Comparison of ENCODE assay signal across 7 cellular contexts in the genomic region with DNA sequence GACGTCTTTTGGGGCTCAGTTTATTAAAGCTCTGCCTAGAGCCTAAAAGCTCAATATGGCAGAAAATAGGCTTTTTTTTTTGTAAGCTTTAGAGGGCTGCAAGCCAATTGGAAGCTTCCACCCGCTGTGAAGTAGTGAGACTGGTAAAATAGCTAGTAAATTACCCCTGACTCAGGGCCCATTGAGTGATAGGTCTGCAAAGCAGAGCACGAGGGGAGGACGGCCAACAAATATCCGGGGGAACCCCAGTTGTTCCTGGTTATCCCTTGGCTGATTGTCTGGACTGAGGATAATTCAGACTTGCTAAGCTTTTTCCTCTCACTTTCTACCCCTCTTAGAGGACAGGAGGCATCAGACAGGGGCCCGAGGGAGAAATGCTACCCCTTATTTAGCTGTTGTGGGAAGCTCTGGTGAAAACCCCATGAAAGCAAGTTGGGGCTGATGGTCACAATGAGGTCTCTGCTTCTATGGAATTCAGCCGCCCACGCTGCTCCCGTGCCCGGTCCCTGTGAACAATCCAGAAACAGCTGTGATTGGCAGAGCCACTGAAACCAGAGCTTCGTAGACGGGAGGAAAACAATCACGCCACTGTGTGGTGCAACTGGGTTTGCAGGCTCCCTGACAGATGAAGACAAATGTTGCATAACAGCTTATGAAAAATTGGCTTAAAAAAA.
DNase-seq lines count a peak whose midpoint lies in the region; ATAC-seq and TF ChIP-seq lines count a peak whose summit lies in the region.

No MANE protein-coding gene starts in this region.

- no peak for TF ChIP-seq EP300 in esophagus muscularis mucosa (IDR thresholded peaks at IDR 0.05)

- WGBS in esophagus muscularis mucosa = 55% methylated on average over 13 of the region's 13 CpGs

- H3K4me1 ChIP-seq in Panc1 (ENCODE audit: control insufficient read depth, insufficient read depth, low read length) (peaks cover 3% of the 10 kb centered on the region; the same call in 1 of the 2 replicates), esophagus muscularis mucosa (peaks cover 16 to 18% (median 16%) of the 10 kb centered on the region in 4 donors)

- H3K9me3 ChIP-seq in Panc1 (ENCODE audit: control insufficient read depth, insufficient read depth, low read depth, low read length) (no peaks in the 10 kb centered on the region), esophagus muscularis mucosa (no peaks in the 10 kb centered on the region)

- no peak overlapping the region for H3K4me3 ChIP-seq in Panc1 (ENCODE audit: low read depth in 2 of 2, low read length in 2 of 2)
- H3K4me3 ChIP-seq in esophagus muscularis mucosa = peak overlapping the region in 3 of 4 donors; percentile 10 to 22 (median 18)

- no TSS peak for BruUV-seq in Panc1 (replicated peaks; lab: Mats Ljungman, UMichigan)

- peak; percentile 19; the same call in 1 of the 2 replicates for TF ChIP-seq CTCF in Panc1 (IDR thresholded peaks at IDR 0.05)
- TF ChIP-seq CTCF in esophagus muscularis mucosa (IDR thresholded peaks at IDR 0.05) = peak; percentile 40 to 52 (median 44)

- POLR2A ChIA-PET in Panc1 (lab: Charles Lee) = interaction anchor here (0.5 kb wide), 1 partner anchor 85 kb away, joined by 3 read pairs; no protein-coding TSS in a partner anchor

- intact Hi-C loops in Panc1 (cut with micrococcal nuclease; ENCODE audit: unreplicated experiment) (no loop called here), esophagus muscularis mucosa (cut with DNase I) (loop anchor here (5.0 kb wide), 1 partner anchor 260 kb away; no protein-coding TSS in a partner anchor)

- in situ Hi-C loops in Panc1 (cut with HindIII; ENCODE audit: low pct_unique_long_range_greater_than_20kb, low sequenced_read_pairs) = no loop called here

- ATAC-seq in Panc1 (0 out of 2 replicates have a peak, but pooled peaks have one; percentile 58), GM21515 (IDR thresholded peaks at IDR 0.05; ENCODE audit: unreplicated experiment) (no peak)

- no peak for TF ChIP-seq POLR2A in esophagus muscularis mucosa (IDR thresholded peaks at IDR 0.05; ENCODE audit: low read depth)

- CTCF ChIA-PET in Panc1 (lab: Charles Lee) = interaction anchor here (0.7 to 1.1 kb wide), 2 partner anchors 210 to 263 kb away, joined by 4 to 5 read pairs; no protein-coding TSS in a partner anchor

- H3K27me3 ChIP-seq in Panc1 (ENCODE audit: control insufficient read depth, insufficient read depth, low read length) (peaks cover 15% of the 10 kb centered on the region), esophagus muscularis mucosa (no peaks in the 10 kb centered on the region)

- no peaks in the 10 kb centered on the region for H3K36me3 ChIP-seq in Panc1 (ENCODE audit: control insufficient read depth, insufficient read depth, low read length)
- no peaks in the 10 kb centered on the region for H3K36me3 ChIP-seq in esophagus muscularis mucosa

- DNase-seq in HT-29 (ENCODE audit: low spot score) (peak; percentile 95), Panc1 (ENCODE audit: low read depth, low spot score) (no peak), esophagus muscularis mucosa (ENCODE audit: extremely low spot score) (peak; percentile 92), myocyte (ENCODE audit: low read depth) (peak; percentile 96), NCI-H345 treated with DMSO at 0.1 percent for 48 hours (lab: John Stamatoyannopoulos, UW; ENCODE audit: unreplicated experiment) (no peak), NCI-H2196 treated with DMSO at 0.1 percent for 48 hours (lab: John Stamatoyannopoulos, UW; ENCODE audit: unreplicated experiment) (no peak)

- H3K27ac ChIP-seq in Panc1 (ENCODE audit: low read length) = no peak overlapping the region
- H3K27ac ChIP-seq in esophagus muscularis mucosa (replicated peaks in 1 of 4) = peak overlapping the region in 2 of 4 donors; percentile 7 to 46

Comparison
In these comparisons a context has a peak if more than half of its experiments do, and no peak if none do; other contexts are left out.
1. DNase-seq: peak in HT-29 (single experiment), esophagus muscularis mucosa (single experiment) and myocyte (single experiment); none in Panc1 (single experiment), NCI-H345 treated with DMSO at 0.1 percent for 48 hours (single experiment) and NCI-H2196 treated with DMSO at 0.1 percent for 48 hours (single experiment).
2. H3K4me3 ChIP-seq: peak in esophagus muscularis mucosa (3 of 4); none in Panc1 (0 of 2).